In genomic region chr3:177345049-177345972, GRCh38 we compare ENCODE assay signal across 8 cellular contexts.
DNase-seq lines count a peak whose midpoint lies in the region; ATAC-seq, FAIRE-seq and TF ChIP-seq lines count a peak whose summit lies in the region.

No MANE protein-coding gene starts in this region.

- H3K36me3 Mint-ChIP-seq in CD4-positive, alpha-beta T cell (ENCODE audit: low read depth), result no peaks in the 10 kb centered on the region

- no peaks in the 10 kb centered on the region for H3K27me3 ChIP-seq in CD4-positive, alpha-beta T cell (ENCODE audit: control insufficient read depth, insufficient read depth, low read length)
- peaks cover 78% of the 10 kb centered on the region for H3K27me3 ChIP-seq in HUES48 (ENCODE audit: control insufficient read depth, insufficient read depth, low read length)
- no peaks in the 10 kb centered on the region for H3K27me3 ChIP-seq in pancreas

- H3K9me3 ChIP-seq in CD4-positive, alpha-beta T cell (ENCODE audit: control insufficient read depth, low read length), result no peaks in the 10 kb centered on the region
- H3K9me3 ChIP-seq in HUES48 (ENCODE audit: control insufficient read depth, insufficient read depth, low read length) (no peaks in the 10 kb centered on the region), pancreas (no peaks in the 10 kb centered on the region)

- peak; percentile 76 for ATAC-seq in CD4-positive, alpha-beta T cell (ENCODE audit: poor library complexity)
- ATAC-seq in GM21390 (IDR thresholded peaks at IDR 0.05; ENCODE audit: unreplicated experiment) (peak; percentile 70), pancreas (peak; percentile 96 to 100 (median 98))

- H3K27me3 Mint-ChIP-seq in CD4-positive, alpha-beta T cell, result no peaks in the 10 kb centered on the region

- no peaks in the 10 kb centered on the region for H3K36me3 ChIP-seq in HUES48 (ENCODE audit: control insufficient read depth, insufficient read depth, low read length)
- H3K36me3 ChIP-seq in pancreas, result no peaks in the 10 kb centered on the region

- TF ChIP-seq CTCF in CD4-positive, alpha-beta T cell (IDR thresholded peaks at IDR 0.05), result no peak
- no peak for TF ChIP-seq CTCF in pancreas (IDR thresholded peaks at IDR 0.05)

- H3K4me3 Mint-ChIP-seq in CD4-positive, alpha-beta T cell, result no peak overlapping the region

- H3K4me1 ChIP-seq in HUES48 (ENCODE audit: control insufficient read depth, insufficient read depth, low read length) (peaks cover 21% of the 10 kb centered on the region), pancreas (peaks cover 15 to 22% (median 18%) of the 10 kb centered on the region in 3 donors)

- peaks cover 17% of the 10 kb centered on the region for H3K4me1 Mint-ChIP-seq in CD4-positive, alpha-beta T cell (ENCODE audit: low read depth)

- CTCF ChIA-PET in CD4-positive, alpha-beta T cell (lab: Charles Lee), result no interaction called here

- H3K27ac Mint-ChIP-seq in CD4-positive, alpha-beta T cell, result peak overlapping the region; percentile 49

- intact Hi-C loops in CD4-positive, alpha-beta T cell (cut with DNase I, micrococcal nuclease), result no loop called here
- intact Hi-C loops in pancreas (cut with DNase I), result no loop called here

- H3K27ac ChIP-seq in CD4-positive, alpha-beta T cell (ENCODE audit: low read depth, low read length), result no peak overlapping the region
- H3K27ac ChIP-seq in HUES48 (ENCODE audit: low read depth, low read length) (peak overlapping the region; percentile 91), pancreas (peak overlapping the region; percentile 73 to 91 (median 80))

- peak in 9 of 10 experiments; percentile 19 to 45 (median 29) for DNase-seq in CD4-positive, alpha-beta T cell
- DNase-seq in SIG-M5 treated with dmso at 0.1 percent for 504 hours (lab: John Stamatoyannopoulos, UW; ENCODE audit: unreplicated experiment) (peak; percentile 96), glomerular endothelial cell (ENCODE audit: extremely low read depth, low read depth, low spot score) (peak; percentile 95), pancreas (peak; percentile 76 to 93 (median 90)), ureter (ENCODE audit: low spot score) (peak; percentile 94)
- DNase-seq in activated naive CD4-positive, alpha-beta T cell treated with anti-CD3 and anti-CD28 coated beads, Interleukin-2, amount 50 U/mL, for 16 hours, result peak; percentile 62

- WGBS in pancreas, 2 donors, result 17 to 20% methylated on average over 12 of the region's 12 CpGs

- FAIRE-seq in pancreas (lab: Jason Lieb, UNC), result peak; percentile 75

- H3K4me3 ChIP-seq in HUES48 (ENCODE audit: low read depth, low read length) (peak overlapping the region; percentile 47), pancreas (no peak overlapping the region)

- POLR2A ChIA-PET in CD4-positive, alpha-beta T cell (lab: Charles Lee), result interaction anchor here (1.8 kb wide), 1 partner anchor 14 kb away, joined by 9 read pairs; no protein-coding TSS in a partner anchor

- no peaks in the 10 kb centered on the region for H3K9me3 Mint-ChIP-seq in CD4-positive, alpha-beta T cell

- H3K9ac ChIP-seq in HUES48 (ENCODE audit: low read depth, low read length), result peak overlapping the region; percentile 22; the same call in 1 of the 2 replicates

Comparison
In these comparisons a context has a peak if more than half of its experiments do, and no peak if none do; other contexts are left out.
1. DNase-seq: peak in every context shown above with its lines; median percentile 96 in SIG-M5 treated with dmso at 0.1 percent for 504 hours; 95 in glomerular endothelial cell; 94 in ureter; 90 in pancreas; 62 in activated naive CD4-positive, alpha-beta T cell treated with anti-CD3 and anti-CD28 coated beads, Interleukin-2, amount 50 U/mL, for 16 hours; 29 in CD4-positive, alpha-beta T cell.